In the genomic region with DNA sequence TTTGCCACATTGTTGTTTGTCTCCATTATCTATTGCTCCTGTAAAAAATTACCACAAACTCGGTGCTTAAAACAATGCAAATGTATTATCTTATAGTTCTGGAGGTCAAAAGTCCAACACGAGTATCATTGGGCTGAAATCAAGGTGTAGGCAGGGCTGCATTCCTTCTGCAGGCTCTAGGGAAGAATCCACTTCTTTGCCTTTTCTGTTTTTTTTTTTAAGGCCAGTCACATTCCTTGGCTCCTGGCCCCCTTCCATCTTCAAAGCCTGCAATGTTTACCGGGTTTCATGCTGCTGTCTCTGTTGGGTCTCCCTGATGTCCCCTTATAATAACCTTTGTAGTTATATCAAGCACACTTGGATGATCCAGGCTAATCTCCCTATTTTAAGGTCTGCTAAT, we compare ENCODE assay signal across 27 cellular contexts.
"Had no signal": no experiment of that assay in that cellular context is flagged by ENCODE, and none has a peak within 500 bp of the region (broad histone marks: within the 10 kb centered on the region; RNA-seq: fewer than 3 reads in every experiment).

No MANE protein-coding gene starts in this region.

- H3K4me3 ChIP-seq: breast epithelium, colonic mucosa, dorsolateral prefrontal cortex, esophagus muscularis mucosa, left lung, pancreas, psoas muscle, skin epidermis, thoracic aorta had no signal

- DNase-seq: activated CD4-positive, alpha-beta memory T cell treated with anti-CD3 and anti-CD28 coated beads for 36 hours; activated CD4-positive, alpha-beta T cell treated with anti-CD3 and anti-CD28 coated beads for 48 hours; activated naive CD4-positive, alpha-beta T cell treated with Interleukin-2 at 50 U/mL for 16 hours; activated naive CD8-positive, alpha-beta T cell treated with anti-CD3 and anti-CD28 coated beads for 36 hours; activated T-cell treated with anti-CD3 and anti-CD28 coated beads, Interleukin-2, amount 50 U/mL, for 48 hours; colonic mucosa; dorsolateral prefrontal cortex; effector memory CD8-positive, alpha-beta T cell; immature natural killer cell; kidney glomerular epithelial cell; left lung; pancreas; psoas muscle; right cardiac atrium; stimulated activated CD4-positive, alpha-beta T cell treated with anti-CD3 and anti-CD28 coated beads, Interleukin-2, amount 100 ng/mL, for 48 hours; stimulated activated naive CD4-positive, alpha-beta T cell treated with Interleukin-2 at 50 U/mL for 16 hours; SW 1271; T-helper 17 cell had no signal

- H3K27me3 ChIP-seq: breast epithelium, colonic mucosa, dorsolateral prefrontal cortex, esophagus muscularis mucosa, left lung, neutrophil, pancreas had no signal

- ATAC-seq: effector memory CD8-positive, alpha-beta T cell; left lung; natural killer cell treated with Interleukin-12 subunit alpha and Interleukin-12 subunit beta and Interleukin-15 and Interleukin-18, amount 100 ng/mL, for 72 hours; pancreas; psoas muscle; right cardiac atrium; T-helper 17 cell had no signal

- H3K27ac Mint-ChIP-seq: activated CD4-positive, alpha-beta memory T cell treated with anti-CD3 and anti-CD28 coated beads for 36 hours; activated naive CD8-positive, alpha-beta T cell treated with anti-CD3 and anti-CD28 coated beads for 36 hours; effector memory CD8-positive, alpha-beta T cell; immature natural killer cell; mesothelial cell of epicardium; natural killer cell treated with Interleukin-12 subunit alpha and Interleukin-12 subunit beta and Interleukin-15 and Interleukin-18, amount 100 ng/mL, for 72 hours; T-helper 17 cell; type B pancreatic cell had no signal

- H3K9me3 Mint-ChIP-seq: activated CD4-positive, alpha-beta memory T cell treated with anti-CD3 and anti-CD28 coated beads for 36 hours; activated naive CD8-positive, alpha-beta T cell treated with anti-CD3 and anti-CD28 coated beads for 36 hours; central memory CD8-positive, alpha-beta T cell; effector memory CD8-positive, alpha-beta T cell; natural killer cell treated with Interleukin-12 subunit alpha and Interleukin-12 subunit beta and Interleukin-15 and Interleukin-18, amount 100 ng/mL, for 72 hours; type B pancreatic cell had no signal

- H3K27me3 Mint-ChIP-seq: activated CD4-positive, alpha-beta memory T cell treated with anti-CD3 and anti-CD28 coated beads for 36 hours; effector memory CD8-positive, alpha-beta T cell; natural killer cell treated with Interleukin-12 subunit alpha and Interleukin-12 subunit beta and Interleukin-15 and Interleukin-18, amount 100 ng/mL, for 72 hours; T-helper 17 cell; type B pancreatic cell had no signal

- H3K4me1 ChIP-seq: breast epithelium, colonic mucosa, left lung, pancreas, psoas muscle had no signal

- H3K4me3 Mint-ChIP-seq: activated CD4-positive, alpha-beta memory T cell treated with anti-CD3 and anti-CD28 coated beads for 36 hours; activated naive CD8-positive, alpha-beta T cell treated with anti-CD3 and anti-CD28 coated beads for 36 hours; central memory CD8-positive, alpha-beta T cell; effector memory CD8-positive, alpha-beta T cell; immature natural killer cell; mesothelial cell of epicardium; natural killer cell treated with Interleukin-12 subunit alpha and Interleukin-12 subunit beta and Interleukin-15 and Interleukin-18, amount 100 ng/mL, for 72 hours; T-helper 17 cell; type B pancreatic cell had no signal

- H3K27ac ChIP-seq: breast epithelium, colonic mucosa, dorsolateral prefrontal cortex, esophagus muscularis mucosa, left lung, neutrophil, pancreas, psoas muscle, skin epidermis, thoracic aorta had no signal

- H3K4me1 Mint-ChIP-seq: activated naive CD8-positive, alpha-beta T cell treated with anti-CD3 and anti-CD28 coated beads for 36 hours; central memory CD8-positive, alpha-beta T cell; immature natural killer cell; mesothelial cell of epicardium; T-helper 17 cell had no signal

- H3K9me3 ChIP-seq: breast epithelium, colonic mucosa, esophagus muscularis mucosa, left lung, neutrophil, pancreas, psoas muscle, thoracic aorta had no signal

- H3K36me3 Mint-ChIP-seq: activated CD4-positive, alpha-beta memory T cell treated with anti-CD3 and anti-CD28 coated beads for 36 hours; activated naive CD8-positive, alpha-beta T cell treated with anti-CD3 and anti-CD28 coated beads for 36 hours; immature natural killer cell; mesothelial cell of epicardium; natural killer cell treated with Interleukin-12 subunit alpha and Interleukin-12 subunit beta and Interleukin-15 and Interleukin-18, amount 100 ng/mL, for 72 hours; type B pancreatic cell had no signal

- H3K36me3 ChIP-seq: breast epithelium, colonic mucosa, esophagus muscularis mucosa, left lung, neutrophil, pancreas, thoracic aorta had no signal
